In the genomic region with DNA sequence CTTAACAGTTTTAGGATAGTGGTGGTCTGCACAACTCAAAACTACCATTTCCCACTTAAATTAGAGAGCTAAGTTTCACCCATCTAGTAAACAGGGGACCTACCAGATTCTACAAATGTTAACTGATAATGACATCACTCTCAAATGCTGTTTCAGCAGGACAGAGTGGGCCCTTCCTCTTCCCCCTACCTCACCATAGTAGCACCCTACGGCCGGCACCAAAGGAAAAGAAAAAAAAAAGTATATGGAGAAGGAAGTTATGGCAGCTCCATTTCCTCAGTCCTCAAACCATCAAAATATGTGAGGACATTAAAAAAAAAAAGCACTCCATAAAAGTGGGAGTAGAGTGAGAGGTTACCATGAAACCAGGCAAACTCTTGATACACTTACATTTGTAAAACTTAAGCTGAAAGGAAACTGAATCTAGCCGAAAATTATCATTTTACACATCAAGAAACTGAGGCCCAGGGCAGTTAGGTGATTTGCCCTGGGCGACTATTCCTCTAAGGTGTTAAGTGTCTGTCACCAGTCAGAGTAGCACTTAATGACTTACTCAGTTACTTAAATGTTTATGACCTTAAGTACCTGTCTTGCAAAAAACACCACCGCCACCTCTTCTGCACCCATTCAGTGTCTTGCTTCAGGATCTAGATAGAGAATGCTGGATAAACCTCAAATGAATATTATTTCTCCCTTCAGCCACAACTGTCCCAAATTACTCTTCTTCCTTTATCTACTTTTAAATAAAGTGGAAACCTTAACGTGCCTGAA, we compare ENCODE assay signal across 8 cellular contexts. TPM values are rescaled to one million over a fixed set of nuclear protein-coding genes. Genes with fewer than 3 reads are reported as not detected.
DNase-seq lines count a peak whose midpoint lies in the region; ATAC-seq, FAIRE-seq and TF ChIP-seq lines count a peak whose summit lies in the region.

No MANE protein-coding gene starts in this region.

- no peak for TF ChIP-seq EP300 in suprapubic skin (IDR thresholded peaks at IDR 0.05)

- no peak for FAIRE-seq in kidney (lab: Jason Lieb, UNC)

- WGBS in suprapubic skin = 3% methylated on average over 6 of the region's 6 CpGs

- peaks cover 0 to 4% (median 2%) of the 10 kb centered on the region in 7 donors for H3K9me3 Mint-ChIP-seq in CD14-positive monocyte
- H3K9me3 Mint-ChIP-seq in activated naive CD8-positive, alpha-beta T cell (ENCODE audit: low read depth) = no peaks in the 10 kb centered on the region

- ATAC-seq in GM21576 (IDR thresholded peaks at IDR 0.05; ENCODE audit: unreplicated experiment) = no peak

- TF ChIP-seq CTCF in CD14-positive monocyte (IDR thresholded peaks at IDR 0.05) (no peak), HL-60 (IDR thresholded peaks at IDR 0.05; ENCODE audit: insufficient read depth, low read length) (no peak), kidney (IDR thresholded peaks at IDR 0.05; ENCODE audit: borderline replicate concordance, extremely low read depth, insufficient read depth) (no peak), suprapubic skin (IDR thresholded peaks at IDR 0.05) (no peak)

- DNase-seq in CD14-positive monocyte (ENCODE audit: low spot score) = no peak
- peak in 1 of 2 experiments; percentile 52 for DNase-seq in HL-60 (ENCODE audit: low read depth in 1 of 2, low spot score in 1 of 2)
- DNase-seq in kidney = no peak
- DNase-seq in suprapubic skin (ENCODE audit: low spot score in 2 of 2) = no peak
- DNase-seq in cortex of kidney (lab: John Stamatoyannopoulos, UW) = no peak
- no peak for DNase-seq in NCI-H2107 (lab: John Stamatoyannopoulos, UW)

- H3K27me3 Mint-ChIP-seq in CD14-positive monocyte (ENCODE audit: low read depth in 3 of 3) = peaks cover 0 to 2% (median 0%) of the 10 kb centered on the region in 3 donors
- no peaks in the 10 kb centered on the region for H3K27me3 Mint-ChIP-seq in activated naive CD8-positive, alpha-beta T cell

- H3K4me1 Mint-ChIP-seq in CD14-positive monocyte = peaks cover 67% of the 10 kb centered on the region
- peaks cover 67% of the 10 kb centered on the region for H3K4me1 Mint-ChIP-seq in activated naive CD8-positive, alpha-beta T cell (ENCODE audit: low read depth)

- peak overlapping the region; percentile 71 to 82 for H3K9ac ChIP-seq in kidney (ENCODE audit: low read length in 2 of 2)

- intact Hi-C loops in CD14-positive monocyte (cut with micrococcal nuclease) = loop anchor here (2.0 to 10.0 kb wide), 3 partner anchors 57 to 671 kb away; partner anchors contain the start of genes NCK1 (in 1 of the 2), PCCB (in 1 of the 2) and STAG1 (in 1 of the 2)
- intact Hi-C loops in kidney (cut with DNase I) = no loop called here

- H3K4me1 ChIP-seq in kidney (ENCODE audit: control insufficient read depth in 1 of 2, insufficient read depth in 1 of 2, low read depth in 1 of 2, low read length in 2 of 2) = peaks cover 5 to 31% of the 10 kb centered on the region in 2 donors
- peaks cover 61% of the 10 kb centered on the region for H3K4me1 ChIP-seq in suprapubic skin

- TF ChIP-seq POLR2A in suprapubic skin (IDR thresholded peaks at IDR 0.05) = no peak

- peaks cover 6 to 16% of the 10 kb centered on the region in 2 donors for H3K36me3 Mint-ChIP-seq in CD14-positive monocyte
- peaks cover 9% of the 10 kb centered on the region for H3K36me3 Mint-ChIP-seq in activated naive CD8-positive, alpha-beta T cell

- H3K27ac ChIP-seq in HL-60 (replicated peaks) = peak overlapping the region; percentile 98
- H3K27ac ChIP-seq in kidney (ENCODE audit: low read depth in 2 of 2, low read length in 2 of 2) = peak overlapping the region in 1 of 2 donors; percentile 40
- peak overlapping the region; percentile 98 for H3K27ac ChIP-seq in suprapubic skin

- H3K4me3 ChIP-seq in HL-60 (replicated peaks; ENCODE audit: insufficient read depth, low read length) (peak overlapping the region; percentile 67), kidney (ENCODE audit: low read length in 2 of 2) (peak overlapping the region; percentile 83 to 97), suprapubic skin (peak overlapping the region; percentile 71)

- H3K36me3 ChIP-seq in kidney (ENCODE audit: control insufficient read depth in 1 of 2, insufficient read depth in 2 of 2, low read length in 2 of 2) (no peaks in the 10 kb centered on the region), suprapubic skin (no peaks in the 10 kb centered on the region)

- H3K27ac Mint-ChIP-seq in CD14-positive monocyte = peak overlapping the region; percentile 79 to 98 (median 96)
- peak overlapping the region; percentile 99 for H3K27ac Mint-ChIP-seq in activated naive CD8-positive, alpha-beta T cell

- no peaks in the 10 kb centered on the region for H3K9me3 ChIP-seq in kidney (ENCODE audit: control insufficient read depth in 1 of 2, low read length in 2 of 2)
- H3K9me3 ChIP-seq in suprapubic skin = no peaks in the 10 kb centered on the region

- peak overlapping the region; percentile 94 to 99 for H3K4me3 Mint-ChIP-seq in CD14-positive monocyte
- peak overlapping the region; percentile 99 for H3K4me3 Mint-ChIP-seq in activated naive CD8-positive, alpha-beta T cell

- H3K27me3 ChIP-seq in HL-60 (ENCODE audit: insufficient read depth, poor library complexity, severe bottlenecking) (no peaks in the 10 kb centered on the region), suprapubic skin (no peaks in the 10 kb centered on the region)

RNA-seq across cellular contexts. Expression of gene MSL2, which starts 2.7 kb away (rescaled TPM):
- polyA plus RNA-seq in CD14-positive monocyte (10 to 100 TPM; 15.9 to 25.5 TPM), kidney (ENCODE audit: insufficient read depth, low read depth, low replicate concordance) (7.2 TPM)
- total RNA-seq in kidney (37.1 TPM), suprapubic skin (10 to 100 TPM; 25.4 to 71.1 (median 44.0) TPM)

RNA-seq across cellular contexts. Expression of gene PCCB, which starts 56.7 kb away (rescaled TPM):
- polyA plus RNA-seq in CD14-positive monocyte = 10 to 100 TPM; 31.6 to 41.7 TPM
- total RNA-seq in kidney = 37.1 TPM
- 90.0 TPM for polyA plus RNA-seq in kidney (ENCODE audit: insufficient read depth, low read depth, low replicate concordance)
- total RNA-seq in suprapubic skin = 10 to 100 TPM; 23.0 to 34.7 (median 28.6) TPM
